ENCODE assay signal across 9 cellular contexts in the genomic region with DNA sequence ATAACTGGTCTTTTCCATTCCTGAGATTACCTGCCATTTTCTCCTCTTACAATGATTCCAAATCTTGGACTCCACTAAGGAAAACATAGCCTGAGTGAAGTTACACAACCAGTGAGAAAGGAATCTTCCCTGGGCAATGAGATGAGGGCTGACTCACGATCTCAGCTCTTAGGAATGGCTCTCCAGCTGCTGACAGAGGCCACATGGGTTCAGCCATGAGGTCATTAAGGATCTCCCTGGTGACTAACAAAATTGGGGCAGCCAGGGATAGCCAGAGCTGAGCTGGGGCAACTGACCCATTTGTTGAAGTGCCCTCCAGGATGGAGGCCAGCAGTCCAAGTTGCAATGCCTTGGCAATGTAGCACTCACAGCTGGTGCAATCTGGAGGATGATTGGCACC.
DNase-seq lines count a peak whose midpoint lies in the region; ATAC-seq, FAIRE-seq and TF ChIP-seq lines count a peak whose summit lies in the region.
"Had no signal": no experiment of that assay in that cellular context is flagged by ENCODE, and none has a peak within 500 bp of the region (broad histone marks: within the 10 kb centered on the region; RNA-seq: fewer than 3 reads in every experiment).

No MANE protein-coding gene starts in this region.

- H3K79me2 ChIP-seq in mammary epithelial cell (ENCODE audit: insufficient read depth, low read length), result no peaks in the 10 kb centered on the region

- DNase-seq in HT1080 (ENCODE audit: low read depth) (peak; percentile 91), mammary epithelial cell (peak; percentile 89), kidney (peak; percentile 75), upper lobe of left lung (peak in 1 of 2 donors; percentile 87), Caco-2 (no peak), NCI-H1105 treated with DMSO at 0.1 percent for 48 hours (lab: John Stamatoyannopoulos, UW) (no peak)
- no peak for DNase-seq in naive thymus-derived CD4-positive, alpha-beta T cell
- DNase-seq: NCI-H82 had no signal

- in situ Hi-C loops in mammary epithelial cell (cut with MboI; ENCODE audit: low sequenced_read_pairs in 2 of 2), result no loop called here

- H2AFZ ChIP-seq in mammary epithelial cell (ENCODE audit: low read depth, low read length), result no peak overlapping the region

- TF ChIP-seq EP300 in upper lobe of left lung (IDR thresholded peaks at IDR 0.05), result peak in 2 of 4 donors; percentile 58 to 83

- no peak for TF ChIP-seq POLR2A in upper lobe of left lung (IDR thresholded peaks at IDR 0.05)

- ATAC-seq in upper lobe of left lung (ENCODE audit: low FRiP score in 2 of 2) (peak; percentile 88 to 90), GM19351 (IDR thresholded peaks at IDR 0.05; ENCODE audit: unreplicated experiment) (no peak)
- ATAC-seq in naive thymus-derived CD4-positive, alpha-beta T cell, result no peak

- H3K36me3 Mint-ChIP-seq in Caco-2 (ENCODE audit: insufficient read depth, unreplicated experiment), result no peaks in the 10 kb centered on the region
- H3K36me3 Mint-ChIP-seq in naive thymus-derived CD4-positive, alpha-beta T cell, result peaks cover 0 to 6% (median 5%) of the 10 kb centered on the region in 5 donors

- TF ChIP-seq CTCF in mammary epithelial cell (conservative IDR thresholded peaks at IDR 0.05 in 1 of 2, IDR thresholded peaks at IDR 0.05 in 1 of 2; ENCODE audit: extremely low read depth in 1 of 2, insufficient read depth in 1 of 2, low read depth in 1 of 2, low read length in 2 of 2) (no peak), kidney (IDR thresholded peaks at IDR 0.05; ENCODE audit: borderline replicate concordance, extremely low read depth, insufficient read depth) (no peak), upper lobe of left lung (IDR thresholded peaks at IDR 0.05) (no peak), Caco-2 (IDR thresholded peaks at IDR 0.05; ENCODE audit: insufficient read depth in 1 of 2, low read depth in 1 of 2, low read length in 1 of 2, severe bottlenecking in 1 of 2, unreplicated experiment in 1 of 2) (no peak)

- no peaks in the 10 kb centered on the region for H4K20me1 ChIP-seq in mammary epithelial cell (ENCODE audit: insufficient read depth, low read length)

- peaks cover 4% of the 10 kb centered on the region for H3K27me3 Mint-ChIP-seq in Caco-2 (ENCODE audit: insufficient read depth, unreplicated experiment)
- H3K27me3 Mint-ChIP-seq in naive thymus-derived CD4-positive, alpha-beta T cell, result peaks cover 5 to 16% (median 8%) of the 10 kb centered on the region in 5 donors

- FAIRE-seq in kidney (lab: Jason Lieb, UNC), result no peak

- peaks cover 21% of the 10 kb centered on the region for H3K4me1 ChIP-seq in mammary epithelial cell (ENCODE audit: insufficient read depth, low read length)
- no peaks in the 10 kb centered on the region for H3K4me1 ChIP-seq in kidney (ENCODE audit: control insufficient read depth in 1 of 2, insufficient read depth in 1 of 2, low read depth in 1 of 2, low read length in 2 of 2)
- H3K4me1 ChIP-seq in upper lobe of left lung, result peaks cover 0 to 12% (median 9%) of the 10 kb centered on the region in 4 donors
- no peaks in the 10 kb centered on the region for H3K4me1 ChIP-seq in Caco-2
- H3K4me1 ChIP-seq in naive thymus-derived CD4-positive, alpha-beta T cell (ENCODE audit: control insufficient read depth in 2 of 2, insufficient read depth in 2 of 2, low read length in 2 of 2), result no peaks in the 10 kb centered on the region

- intact Hi-C loops in mammary epithelial cell (cut with micrococcal nuclease) (no loop called here), kidney (cut with DNase I) (no loop called here), Caco-2 (cut with micrococcal nuclease; ENCODE audit: unreplicated experiment) (no loop called here)
- intact Hi-C loops in naive thymus-derived CD4-positive, alpha-beta T cell (cut with micrococcal nuclease), result no loop called here

- no peak overlapping the region for H3K9ac ChIP-seq in mammary epithelial cell (ENCODE audit: insufficient read depth, low read length)
- no peak overlapping the region for H3K9ac ChIP-seq in kidney (ENCODE audit: low read length in 2 of 2)

- H3K4me3 ChIP-seq in mammary epithelial cell (replicated peaks in 1 of 3; ENCODE audit: insufficient read depth in 1 of 3, low read depth in 2 of 3, low read length in 3 of 3) (no peak overlapping the region), kidney (ENCODE audit: low read length in 2 of 2) (no peak overlapping the region), upper lobe of left lung (no peak overlapping the region), Caco-2 (ENCODE audit: low read depth, low read length) (no peak overlapping the region)
- no peak overlapping the region for H3K4me3 ChIP-seq in naive thymus-derived CD4-positive, alpha-beta T cell (ENCODE audit: low read length)

- no peak overlapping the region for H3K27ac Mint-ChIP-seq in Caco-2 (ENCODE audit: unreplicated experiment)
- H3K27ac Mint-ChIP-seq in naive thymus-derived CD4-positive, alpha-beta T cell, result peak overlapping the region in 1 of 9 donors; percentile 55

- no peaks in the 10 kb centered on the region for H3K4me1 Mint-ChIP-seq in Caco-2 (ENCODE audit: low read depth, unreplicated experiment)
- peaks cover 0 to 5% (median 0%) of the 10 kb centered on the region in 7 donors for H3K4me1 Mint-ChIP-seq in naive thymus-derived CD4-positive, alpha-beta T cell

- dilution Hi-C loops in mammary epithelial cell (cut with HindIII; ENCODE audit: low sequenced_read_pairs), result no loop called here

- H3K27ac ChIP-seq in mammary epithelial cell (ENCODE audit: insufficient read depth, low read depth, low read length) (no peak overlapping the region), kidney (ENCODE audit: low read depth in 2 of 2, low read length in 2 of 2) (no peak overlapping the region), upper lobe of left lung (peak overlapping the region in 3 of 4 donors; percentile 40 to 49 (median 45))
- no peak overlapping the region for H3K27ac ChIP-seq in naive thymus-derived CD4-positive, alpha-beta T cell (ENCODE audit: low read depth, low read length)

- WGBS in mammary epithelial cell (ENCODE audit: low coverage, missing lambda C conversion rate), result 0% methylated on average over 1 of the region's 1 CpG
- 11 to 53% methylated on average over 1 of the region's 1 CpG for WGBS in upper lobe of left lung, 2 donors

- H3K4me3 Mint-ChIP-seq in Caco-2 (ENCODE audit: unreplicated experiment), result no peak overlapping the region
- no peak overlapping the region for H3K4me3 Mint-ChIP-seq in naive thymus-derived CD4-positive, alpha-beta T cell

- no peak overlapping the region for H3K4me2 ChIP-seq in mammary epithelial cell (ENCODE audit: insufficient read depth, low read depth, low read length)

- no TSS peak for BruUV-seq in mammary epithelial cell (replicated peaks; lab: Mats Ljungman, UMichigan)
- BruUV-seq in Caco-2 (replicated peaks; lab: Mats Ljungman, UMichigan), result no TSS peak

- H3K9me3 Mint-ChIP-seq in Caco-2 (ENCODE audit: unreplicated experiment), result peaks cover 8% of the 10 kb centered on the region
- H3K9me3 Mint-ChIP-seq in naive thymus-derived CD4-positive, alpha-beta T cell, result peaks cover 5 to 11% (median 6%) of the 10 kb centered on the region in 11 donors

- H3K9me3 ChIP-seq in mammary epithelial cell (replicated peaks; ENCODE audit: insufficient read depth, low read length) (peaks cover 6% of the 10 kb centered on the region), kidney (ENCODE audit: control insufficient read depth in 1 of 2, low read length in 2 of 2) (no peaks in the 10 kb centered on the region), upper lobe of left lung (no peaks in the 10 kb centered on the region), Caco-2 (no peaks in the 10 kb centered on the region)
- H3K9me3 ChIP-seq in naive thymus-derived CD4-positive, alpha-beta T cell (ENCODE audit: control insufficient read depth in 2 of 3, low read length in 3 of 3), result no peaks in the 10 kb centered on the region

- H3K36me3 ChIP-seq in mammary epithelial cell (ENCODE audit: insufficient read depth, low read length), result no peaks in the 10 kb centered on the region
- H3K36me3 ChIP-seq in kidney (ENCODE audit: control insufficient read depth in 1 of 2, insufficient read depth in 2 of 2, low read length in 2 of 2), result no peaks in the 10 kb centered on the region
- no peaks in the 10 kb centered on the region for H3K36me3 ChIP-seq in upper lobe of left lung
- H3K36me3 ChIP-seq in Caco-2 (ENCODE audit: control insufficient read depth, insufficient read depth, low read length), result no peaks in the 10 kb centered on the region
- H3K36me3 ChIP-seq in naive thymus-derived CD4-positive, alpha-beta T cell (ENCODE audit: control insufficient read depth in 2 of 3, insufficient read depth in 3 of 3, low read length in 3 of 3), result no peaks in the 10 kb centered on the region

- H3K27me3 ChIP-seq in mammary epithelial cell (ENCODE audit: insufficient read depth, low read length) (no peaks in the 10 kb centered on the region), upper lobe of left lung (no peaks in the 10 kb centered on the region), Caco-2 (replicated peaks; ENCODE audit: control insufficient read depth, insufficient read depth, low read length) (peaks cover 1% of the 10 kb centered on the region; the same call in 1 of the 2 replicates)
- H3K27me3 ChIP-seq in naive thymus-derived CD4-positive, alpha-beta T cell (ENCODE audit: control insufficient read depth in 2 of 2, insufficient read depth in 2 of 2, low read length in 2 of 2), result no peaks in the 10 kb centered on the region

- POLR2A ChIA-PET in Caco-2 (lab: Charles Lee), result no interaction called here
- POLR2A ChIA-PET in naive thymus-derived CD4-positive, alpha-beta T cell (lab: Charles Lee), result no interaction called here

- CTCF ChIA-PET in mammary epithelial cell (lab: Charles Lee; ENCODE audit: low non-redundant PET) (interaction anchor here (0.6 kb wide), 1 partner anchor 11 kb away, joined by 3 read pairs; no protein-coding TSS in a partner anchor), Caco-2 (lab: Charles Lee) (no interaction called here)
- CTCF ChIA-PET in naive thymus-derived CD4-positive, alpha-beta T cell (lab: Charles Lee), result no interaction called here

Comparison
In these comparisons a context has a peak if more than half of its experiments do, and no peak if none do; other contexts are left out.
1. DNase-seq: peak in HT1080 (single experiment), mammary epithelial cell (single experiment) and kidney (single experiment); none in Caco-2 (0 of 2), naive thymus-derived CD4-positive, alpha-beta T cell (0 of 9) and NCI-H1105 treated with DMSO at 0.1 percent for 48 hours (single experiment).
2. H3K27ac ChIP-seq: peak in upper lobe of left lung (3 of 4); none in mammary epithelial cell (single experiment), kidney (0 of 2) and naive thymus-derived CD4-positive, alpha-beta T cell (single experiment).
3. ATAC-seq: peak in upper lobe of left lung (2 of 2); none in GM19351 (single experiment) and naive thymus-derived CD4-positive, alpha-beta T cell (single experiment).